ENCODE assay signal across 8 cellular contexts in genomic region chr6:15329154-15329781, GRCh38.
DNase-seq lines count a peak whose midpoint lies in the region; ATAC-seq and TF ChIP-seq lines count a peak whose summit lies in the region.

No MANE protein-coding gene starts in this region.

- no CpG with 5 or more reads among the region's 4 CpGs for WGBS in IMR-90 (ENCODE audit: extremely low coverage in 2 of 2, insufficient read length in 1 of 2), 2 experiments

- H4K91ac ChIP-seq in IMR-90 (ENCODE audit: insufficient read depth, low read depth, low read length) = no peak overlapping the region

- no peak overlapping the region for H2BK20ac ChIP-seq in IMR-90 (ENCODE audit: low read depth, low read length)

- no peak overlapping the region for H3K56ac ChIP-seq in IMR-90 (ENCODE audit: extremely low read depth, insufficient read depth, low read length)

- H3K36me3 ChIP-seq in IMR-90 (ENCODE audit: control insufficient read depth, insufficient read depth, low read length) (no peaks in the 10 kb centered on the region), adipocyte (ENCODE audit: control insufficient read depth, insufficient read depth, low read length, severe bottlenecking) (no peaks in the 10 kb centered on the region)

- no peak overlapping the region for H2BK5ac ChIP-seq in IMR-90 (ENCODE audit: low read depth, low read length, poor library complexity, severe bottlenecking)

- ATAC-seq in IMR-90 (ENCODE audit: low read depth) (peak; percentile 96), HG02763 (IDR thresholded peaks at IDR 0.05; ENCODE audit: unreplicated experiment) (no peak)

- CTCF ChIA-PET in IMR-90 (lab: Yijun Ruan, JAX) = no interaction called here

- H2BK120ac ChIP-seq in IMR-90 (ENCODE audit: low read depth, low read length) = no peak overlapping the region

- 0 out of 2 replicates have a peak overlapping the region, but pooled peaks have one; percentile 9 for H3K23ac ChIP-seq in IMR-90 (ENCODE audit: low read depth, low read length)

- TF ChIP-seq CTCF in AG09319 (IDR thresholded peaks at IDR 0.05; ENCODE audit: low read depth, low read length) (no peak), IMR-90 (conservative IDR thresholded peaks at IDR 0.05; ENCODE audit: low read depth, low read length) (no peak)

- H2AK5ac ChIP-seq in IMR-90 (ENCODE audit: low read depth, low read length) = no peak overlapping the region

- H4K20me1 ChIP-seq in IMR-90 (ENCODE audit: insufficient read depth, low read length) = peaks cover 88% of the 10 kb centered on the region

- H3K4me3 ChIP-seq in IMR-90 (ENCODE audit: insufficient read depth, low read depth, low read length) = no peak overlapping the region
- H3K4me3 ChIP-seq in adipocyte (ENCODE audit: low read length) = peak overlapping the region; percentile 5

- H3K27me3 ChIP-seq in IMR-90 (ENCODE audit: control insufficient read depth, insufficient read depth, low read length) = no peaks in the 10 kb centered on the region
- H3K27me3 ChIP-seq in adipocyte (replicated peaks; ENCODE audit: control insufficient read depth, insufficient read depth, low read length) = no peaks in the 10 kb centered on the region

- no peak overlapping the region for H2AFZ ChIP-seq in IMR-90 (replicated peaks; ENCODE audit: low read length, poor library complexity)

- intact Hi-C loops in IMR-90 (cut with micrococcal nuclease) = no loop called here

- no peak overlapping the region for H2BK15ac ChIP-seq in IMR-90 (ENCODE audit: low read depth, low read length)

- peaks cover 21% of the 10 kb centered on the region for H3K4me1 ChIP-seq in IMR-90 (ENCODE audit: control insufficient read depth, insufficient read depth, low read length)
- peaks cover 48% of the 10 kb centered on the region for H3K4me1 ChIP-seq in adipocyte (ENCODE audit: control insufficient read depth, insufficient read depth, low read length)

- H2AK9ac ChIP-seq in IMR-90 (replicated peaks; ENCODE audit: low read depth, low read length, poor library complexity) = no peak overlapping the region

- no peak overlapping the region for H3K27ac ChIP-seq in IMR-90 (ENCODE audit: insufficient read depth, low read length)

- TF ChIP-seq RAD21 in IMR-90 (IDR thresholded peaks at IDR 0.05; ENCODE audit: low read length) = no peak

- H3K14ac ChIP-seq in IMR-90 (replicated peaks; ENCODE audit: low read depth, low read length) = peak overlapping the region; percentile 15; the same call in 1 of the 2 replicates

- H3K4me2 ChIP-seq in IMR-90 (ENCODE audit: low read depth, low read length) = peak overlapping the region; percentile 6; the same call in 1 of the 2 replicates

- in situ Hi-C loops in IMR-90 (cut with MboI; ENCODE audit: low sequenced_read_pairs) = no loop called here

- no TSS peak for BruUV-seq in IMR-90 (replicated peaks; lab: Mats Ljungman, UMichigan)

- H4K8ac ChIP-seq in IMR-90 (ENCODE audit: low read depth in 2 of 2, low read length in 2 of 2) = no peak overlapping the region

- DNase-seq in AG09319 (ENCODE audit: extremely low read depth, low read depth) (peak; percentile 62), IMR-90 (peak; percentile 95), adipocyte (ENCODE audit: low read depth) (peak; percentile 61), kidney glomerular epithelial cell (lab: John Stamatoyannopoulos, UW) (peak; percentile 54), NK-92 (lab: John Stamatoyannopoulos, UW; ENCODE audit: unreplicated experiment) (no peak), NCI-H128 (lab: John Stamatoyannopoulos, UW; ENCODE audit: unreplicated experiment) (no peak), NCI-H2196 treated with DMSO at 0.1 percent for 48 hours (lab: John Stamatoyannopoulos, UW; ENCODE audit: unreplicated experiment) (no peak)

- TF ChIP-seq POLR2A in IMR-90 (IDR thresholded peaks at IDR 0.05; ENCODE audit: low read depth, low read length) = no peak

- H4K5ac ChIP-seq in IMR-90 (ENCODE audit: low read depth, low read length) = no peak overlapping the region

- H3K4ac ChIP-seq in IMR-90 (ENCODE audit: low read depth, low read length) = no peak overlapping the region

- H3K18ac ChIP-seq in IMR-90 (ENCODE audit: low read depth, low read length) = no peak overlapping the region

- H3K79me1 ChIP-seq in IMR-90 (ENCODE audit: low read depth in 1 of 2, low read length in 2 of 2) = peaks cover 50 to 87% of the 10 kb centered on the region in 2 experiments

- dilution Hi-C loops in IMR-90 (cut with HindIII; ENCODE audit: low sequenced_read_pairs, unreplicated experiment) = no loop called here

- H3K9me1 ChIP-seq in IMR-90 (ENCODE audit: insufficient read depth, low read length) = peaks cover 19% of the 10 kb centered on the region

- H3K9me3 ChIP-seq in IMR-90 (ENCODE audit: control insufficient read depth, insufficient read depth, low read length) (no peaks in the 10 kb centered on the region), adipocyte (ENCODE audit: control insufficient read depth, low read length) (no peaks in the 10 kb centered on the region)

- H3K9ac ChIP-seq in IMR-90 (ENCODE audit: low read depth, low read length) (no peak overlapping the region), adipocyte (ENCODE audit: low read length) (peak overlapping the region; percentile 14)

- POLR2A ChIA-PET in IMR-90 (lab: Charles Lee; ENCODE audit: unreplicated experiment) = interaction anchor here (0.6 kb wide), 1 partner anchor 17 kb away, joined by 4 read pairs; no protein-coding TSS in a partner anchor

TF ChIP-seq in IMR-90, 13 proteins besides CTCF, POLR2A, EP300 and RAD21:
- TF ChIP-seq MAFK (IDR thresholded peaks at IDR 0.05; ENCODE audit: low read depth, low read length) = no peak; the same call in 1 of the 2 replicates
- 0 out of 2 replicates have a peak, but pooled peaks have one; percentile 23 for TF ChIP-seq FOS (IDR thresholded peaks at IDR 0.05; ENCODE audit: low read depth, low read length)
- TF ChIP-seq MXI1 (IDR thresholded peaks at IDR 0.05; ENCODE audit: borderline replicate concordance, low read depth, low read length) = no peak
- no peak for TF ChIP-seq SMC3 (IDR thresholded peaks at IDR 0.05; ENCODE audit: low read depth, low read length)
- no peak for TF ChIP-seq CHD1 (IDR thresholded peaks at IDR 0.05; ENCODE audit: low read depth, low read length)
- TF ChIP-seq, protein P1, sequence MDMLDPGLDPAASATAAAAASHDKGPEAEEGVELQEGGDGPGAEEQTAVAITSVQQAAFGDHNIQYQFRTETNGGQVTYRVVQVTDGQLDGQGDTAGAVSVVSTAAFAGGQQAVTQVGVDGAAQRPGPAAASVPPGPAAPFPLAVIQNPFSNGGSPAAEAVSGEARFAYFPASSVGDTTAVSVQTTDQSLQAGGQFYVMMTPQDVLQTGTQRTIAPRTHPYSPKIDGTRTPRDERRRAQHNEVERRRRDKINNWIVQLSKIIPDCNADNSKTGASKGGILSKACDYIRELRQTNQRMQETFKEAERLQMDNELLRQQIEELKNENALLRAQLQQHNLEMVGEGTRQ (IDR thresholded peaks at IDR 0.05; ENCODE audit: low read depth, low read length) = peak; percentile 56; the same call in 1 of the 2 replicates
- TF ChIP-seq NFE2L2 (IDR thresholded peaks at IDR 0.05; ENCODE audit: low read depth, low read length) = no peak
- no peak for TF ChIP-seq RCOR1 (IDR thresholded peaks at IDR 0.05; ENCODE audit: insufficient replicate concordance, low read length)
- TF ChIP-seq BHLHE40 (IDR thresholded peaks at IDR 0.05; ENCODE audit: low read depth, low read length) = peak; percentile 39; the same call in 1 of the 2 replicates
- no peak for TF ChIP-seq MAZ (IDR thresholded peaks at IDR 0.05; ENCODE audit: borderline replicate concordance, low read depth, low read length)

Comparison
In these comparisons a context has a peak if more than half of its experiments do, and no peak if none do; other contexts are left out.
1. DNase-seq: peak in AG09319 (single experiment), IMR-90 (single experiment), adipocyte (single experiment) and kidney glomerular epithelial cell (single experiment); none in NK-92 (single experiment), NCI-H128 (single experiment) and NCI-H2196 treated with DMSO at 0.1 percent for 48 hours (single experiment).